8 cellular contexts compared by ENCODE assay signal in genomic region chr2:181104512-181105121, GRCh38.
A peak's percentile ranks its signal among the peaks of the same experiment; 100 is the strongest.
DNase-seq lines count a peak whose midpoint lies in the region; ATAC-seq and FAIRE-seq lines count a peak whose summit lies in the region.

No MANE protein-coding gene starts in this region.

- peak; percentile 43 for FAIRE-seq in TTC549 (lab: Jason Lieb, UNC)

- DNase-seq in AG08395 (ENCODE audit: low spot score) (peak; percentile 58), GM03348 (ENCODE audit: low spot score) (peak; percentile 49), NCI-H1694 treated with DMSO at 0.1 percent for 48 hours (lab: John Stamatoyannopoulos, UW) (peak; percentile 92), fibroblast of the conjunctiva (ENCODE audit: low read depth) (peak; percentile 59), renal cortical epithelial cell (ENCODE audit: low read depth) (peak; percentile 78)

- ATAC-seq in GM18519 (IDR thresholded peaks at IDR 0.05; ENCODE audit: low FRiP score, unreplicated experiment) (no peak), GM19467 (IDR thresholded peaks at IDR 0.05; ENCODE audit: unreplicated experiment) (no peak)
